ENCODE assay signal across 13 cellular contexts in genomic region chr14:70709726-70710382, GRCh38.
A peak's percentile ranks its signal among the peaks of the same experiment; 100 is the strongest.
DNase-seq lines count a peak whose midpoint lies in the region; ATAC-seq and TF ChIP-seq lines count a peak whose summit lies in the region.
"Had no signal": no experiment of that assay in that cellular context is flagged by ENCODE, and none has a peak within 500 bp of the region (broad histone marks: within the 10 kb centered on the region; RNA-seq: fewer than 3 reads in every experiment).

No MANE protein-coding gene starts in this region.

- H3K36me3 Mint-ChIP-seq in activated T-cell treated with anti-CD3 and anti-CD28 coated beads, Interleukin-2, amount 50 U/mL, for 4 hours (ENCODE audit: insufficient read depth), result no peaks in the 10 kb centered on the region

- H3K27me3 Mint-ChIP-seq in activated T-cell treated with anti-CD3 and anti-CD28 coated beads, Interleukin-2, amount 50 U/mL, for 4 hours (ENCODE audit: low read depth), result no peaks in the 10 kb centered on the region

- no peaks in the 10 kb centered on the region for H3K36me3 ChIP-seq in mucosa of descending colon (ENCODE audit: low read depth)
- H3K36me3 ChIP-seq: MG63 had no signal

- no peaks in the 10 kb centered on the region for H3K9me3 ChIP-seq in mucosa of descending colon
- H3K9me3 ChIP-seq: MG63 had no signal

- ATAC-seq in mucosa of descending colon (peak; percentile 24), GM21723 (IDR thresholded peaks at IDR 0.05; ENCODE audit: unreplicated experiment) (no peak)
- no peak for ATAC-seq in activated T-cell treated with anti-CD3 and anti-CD28 coated beads, Interleukin-2, amount 50 U/mL, for 4 hours

- H3K4me1 Mint-ChIP-seq in activated T-cell treated with anti-CD3 and anti-CD28 coated beads, Interleukin-2, amount 50 U/mL, for 4 hours (ENCODE audit: low read depth), result peaks cover 2% of the 10 kb centered on the region

- H3K4me3 Mint-ChIP-seq in activated T-cell treated with anti-CD3 and anti-CD28 coated beads, Interleukin-2, amount 50 U/mL, for 4 hours, result no peak overlapping the region
- H3K4me3 Mint-ChIP-seq: T-helper 1 cell treated with Interleukin-12 subunit alpha and Interleukin-12 subunit beta and Interleukin-4 antibody, amounts not matched to agents 30 μg/mL and 1 μg/mL, for 36 hours had no signal

- no peaks in the 10 kb centered on the region for H3K4me1 ChIP-seq in mucosa of descending colon (ENCODE audit: low read depth)

- TF ChIP-seq CTCF in RWPE1 (conservative IDR thresholded peaks at IDR 0.05; ENCODE audit: low read depth), result no peak
- TF ChIP-seq CTCF in mucosa of descending colon (IDR thresholded peaks at IDR 0.05), result no peak

- H3K9me3 Mint-ChIP-seq in activated T-cell treated with anti-CD3 and anti-CD28 coated beads, Interleukin-2, amount 50 U/mL, for 4 hours, result no peaks in the 10 kb centered on the region
- H3K9me3 Mint-ChIP-seq: T-helper 1 cell treated with Interleukin-12 subunit alpha and Interleukin-12 subunit beta and Interleukin-4 antibody, amounts not matched to agents 30 μg/mL and 1 μg/mL, for 36 hours had no signal

- intact Hi-C loops in mucosa of descending colon (cut with DNase I, micrococcal nuclease), result loop anchor here in 1 of 2 donors (5.0 kb wide), 1 partner anchor 88 kb away; no protein-coding TSS in a partner anchor

- POLR2A ChIA-PET in RWPE1 (lab: Yijun Ruan, JAX; ENCODE audit: low non-redundant PET), result interaction anchor here (0.5 kb wide), 1 partner anchor 119 kb away, joined by 6 read pairs; no protein-coding TSS in a partner anchor

- H3K4me3 ChIP-seq in mucosa of descending colon, result no peak overlapping the region
- H3K4me3 ChIP-seq: MG63 had no signal

- CTCF ChIA-PET in RWPE1 (lab: Yijun Ruan, JAX), result no interaction called here

- peak overlapping the region; percentile 60 for H3K27ac ChIP-seq in RWPE1

- peak; percentile 99 for DNase-seq in DMS79 treated with DMSO at 0.1 percent for 48 hours (lab: John Stamatoyannopoulos, UW)
- DNase-seq in NCI-H187 treated with DMSO at 0.1 percent for 48 hours (lab: John Stamatoyannopoulos, UW), result peak; percentile 98
- DNase-seq in RWPE1 (ENCODE audit: low spot score), result no peak
- no peak for DNase-seq in mucosa of descending colon
- no peak for DNase-seq in T-helper 2 cell
- no peak for DNase-seq in SK-N-DZ (ENCODE audit: low spot score)
- no peak for DNase-seq in activated T-cell treated with anti-CD3 and anti-CD28 coated beads, Interleukin-2, amount 50 U/mL, for 4 hours
- DNase-seq: activated naive CD4-positive, alpha-beta T cell; caudate nucleus; GF-D8; MG63 had no signal

Comparison
In these comparisons a context has a peak if more than half of its experiments do, and no peak if none do; other contexts are left out.
1. DNase-seq: peak in DMS79 treated with DMSO at 0.1 percent for 48 hours (single experiment) and NCI-H187 treated with DMSO at 0.1 percent for 48 hours (single experiment); none in RWPE1 (single experiment), mucosa of descending colon (0 of 3), T-helper 2 cell (0 of 5), SK-N-DZ (single experiment) and activated T-cell treated with anti-CD3 and anti-CD28 coated beads, Interleukin-2, amount 50 U/mL, for 4 hours (single experiment).